Comparison of ENCODE assay signal across 10 cellular contexts in genomic region chr4:1337376-1337831, GRCh38. TPM values are rescaled to one million over a fixed set of nuclear protein-coding genes. Genes with fewer than 3 reads are reported as not detected.
A peak's percentile ranks its signal among the peaks of the same experiment; 100 is the strongest.
DNase-seq lines count a peak whose midpoint lies in the region; ATAC-seq and TF ChIP-seq lines count a peak whose summit lies in the region.
"Had no signal": no experiment of that assay in that cellular context is flagged by ENCODE, and none has a peak within 500 bp of the region (broad histone marks: within the 10 kb centered on the region; RNA-seq: fewer than 3 reads in every experiment).

No MANE protein-coding gene starts in this region.

- WGBS in neuronal stem cell (ENCODE audit: extremely low coverage in 2 of 2, insufficient read length in 2 of 2, insufficient replicate concordance in 1 of 2), 2 donors = no CpG with 5 or more reads among the region's 11 CpGs
- WGBS in thyroid gland, 2 donors = 81 to 86% methylated on average over 11 of the region's 11 CpGs

- H3K18ac ChIP-seq in neuronal stem cell (ENCODE audit: low read length) = no peak overlapping the region

- H2BK120ac ChIP-seq in neuronal stem cell (ENCODE audit: low read depth, low read length) = no peak overlapping the region

- H3K4me2 ChIP-seq in neuronal stem cell (ENCODE audit: insufficient read depth, low read length, poor library complexity, severe bottlenecking) = no peak overlapping the region

- H4K91ac ChIP-seq in neuronal stem cell (ENCODE audit: low read depth, low read length, poor library complexity) = no peak overlapping the region

- no peak overlapping the region for H2AK5ac ChIP-seq in neuronal stem cell (ENCODE audit: low read depth, low read length)

- H3K27me3 Mint-ChIP-seq in activated naive CD8-positive, alpha-beta T cell = no peaks in the 10 kb centered on the region

- TF ChIP-seq CTCF in Peyer's patch (IDR thresholded peaks at IDR 0.05) = no peak
- TF ChIP-seq CTCF in thyroid gland (IDR thresholded peaks at IDR 0.05) = no peak

- peaks cover 7% of the 10 kb centered on the region for H3K79me1 ChIP-seq in neuronal stem cell (ENCODE audit: low read depth, low read length)

- ATAC-seq in left lobe of liver (no peak), GM19395 (IDR thresholded peaks at IDR 0.05; ENCODE audit: unreplicated experiment) (no peak)
- ATAC-seq: gastroesophageal sphincter had no signal

- no peak overlapping the region for H3K4me3 ChIP-seq in Peyer's patch
- no peak overlapping the region for H3K4me3 ChIP-seq in neuronal stem cell (ENCODE audit: low read length in 2 of 2)
- no peak overlapping the region for H3K4me3 ChIP-seq in thyroid gland (replicated peaks in 1 of 3)
- H3K4me3 ChIP-seq: gastroesophageal sphincter had no signal

- peak overlapping the region; percentile 57 for H3K23ac ChIP-seq in neuronal stem cell (ENCODE audit: low read depth, low read length, poor library complexity)

- H3K27me3 ChIP-seq in Peyer's patch (no peaks in the 10 kb centered on the region), neuronal stem cell (ENCODE audit: control insufficient read depth in 3 of 3, insufficient read depth in 3 of 3, low read depth in 1 of 3, low read length in 3 of 3) (no peaks in the 10 kb centered on the region), thyroid gland (no peaks in the 10 kb centered on the region)
- H3K27me3 ChIP-seq: gastroesophageal sphincter had no signal

- peak; percentile 84 for DNase-seq in 8988T
- DNase-seq in Peyer's patch = peak in 2 of 3 donors; percentile 72 to 81
- no peak for DNase-seq in neuronal stem cell (ENCODE audit: low spot score)
- no peak for DNase-seq in head of caudate nucleus
- DNase-seq in left lobe of liver (ENCODE audit: low spot score) = no peak
- no peak for DNase-seq in thyroid gland

- H2AFZ ChIP-seq in neuronal stem cell (ENCODE audit: low read length) = no peak overlapping the region

- no peak overlapping the region for H3K4me3 Mint-ChIP-seq in activated naive CD8-positive, alpha-beta T cell

- no peak overlapping the region for H3K14ac ChIP-seq in neuronal stem cell (ENCODE audit: low read length)

- H3K4me1 ChIP-seq in Peyer's patch = no peaks in the 10 kb centered on the region
- no peaks in the 10 kb centered on the region for H3K4me1 ChIP-seq in neuronal stem cell (ENCODE audit: control insufficient read depth in 2 of 2, insufficient read depth in 1 of 2, low read depth in 1 of 2, low read length in 2 of 2)
- H3K4me1 ChIP-seq in thyroid gland = no peaks in the 10 kb centered on the region
- H3K4me1 ChIP-seq: gastroesophageal sphincter had no signal

- no peaks in the 10 kb centered on the region for H3K9me3 Mint-ChIP-seq in activated naive CD8-positive, alpha-beta T cell (ENCODE audit: low read depth)

- no peak overlapping the region for H3K9ac ChIP-seq in neuronal stem cell (ENCODE audit: low read depth, low read length, poor library complexity)

- H4K8ac ChIP-seq in neuronal stem cell (ENCODE audit: low read depth, low read length) = no peak overlapping the region

- H3K27ac ChIP-seq in Peyer's patch (peak overlapping the region in 3 of 4 donors; percentile 60 to 75 (median 64)), neuronal stem cell (replicated peaks; ENCODE audit: low read length) (no peak overlapping the region), thyroid gland (no peak overlapping the region)
- H3K27ac ChIP-seq: C4-2B, gastroesophageal sphincter had no signal

- peak overlapping the region; percentile 87 for H3K27ac Mint-ChIP-seq in activated naive CD8-positive, alpha-beta T cell

- no peak overlapping the region for H2BK5ac ChIP-seq in neuronal stem cell (ENCODE audit: low read length)

- intact Hi-C loops in head of caudate nucleus (cut with DNase I) = no loop called here
- intact Hi-C loops in thyroid gland (cut with DNase I) = no loop called here

- H3K4ac ChIP-seq in neuronal stem cell (ENCODE audit: low read length) = no peak overlapping the region

- H3K9me3 ChIP-seq in Peyer's patch = no peaks in the 10 kb centered on the region
- peaks cover 0 to 11% of the 10 kb centered on the region in 2 donors for H3K9me3 ChIP-seq in neuronal stem cell (replicated peaks in 1 of 2; ENCODE audit: control insufficient read depth in 2 of 2, insufficient read depth in 1 of 2, low read depth in 1 of 2, low read length in 2 of 2)
- H3K9me3 ChIP-seq in thyroid gland = no peaks in the 10 kb centered on the region
- H3K9me3 ChIP-seq: gastroesophageal sphincter had no signal

- no peak overlapping the region for H2BK15ac ChIP-seq in neuronal stem cell (ENCODE audit: low read length)

- peaks cover 13% of the 10 kb centered on the region for H3K36me3 Mint-ChIP-seq in activated naive CD8-positive, alpha-beta T cell

- no peak overlapping the region for H2BK12ac ChIP-seq in neuronal stem cell (ENCODE audit: low read length)

- peaks cover 28% of the 10 kb centered on the region for H3K4me1 Mint-ChIP-seq in activated naive CD8-positive, alpha-beta T cell (ENCODE audit: low read depth)

- TF ChIP-seq POLR2A in Peyer's patch (IDR thresholded peaks at IDR 0.05) (no peak), thyroid gland (IDR thresholded peaks at IDR 0.05) (no peak)

- peaks cover 0 to 84% (median 0%) of the 10 kb centered on the region in 3 donors for H3K36me3 ChIP-seq in Peyer's patch
- peaks cover 59 to 80% of the 10 kb centered on the region in 2 donors for H3K36me3 ChIP-seq in neuronal stem cell (replicated peaks in 1 of 2; ENCODE audit: control insufficient read depth in 2 of 2, insufficient read depth in 2 of 2, low read length in 2 of 2)
- H3K36me3 ChIP-seq in thyroid gland = peaks cover 41 to 61% of the 10 kb centered on the region in 2 donors

RNA-seq across cellular contexts. Expression of gene UVSSA, which starts 9.6 kb away (rescaled TPM):
- total RNA-seq in Peyer's patch (100 to 1,000 TPM in 1 of 4 donors, 10 to 100 TPM in 3; 42.2 to 118 (median 77.7) TPM), left lobe of liver (18.6 TPM), thyroid gland (10 to 100 TPM; 16.7 to 38.7 (median 27.7) TPM)
- 8.6 TPM for polyA plus RNA-seq in neuronal stem cell (2013, experiment 1 of 2)
- 8.7 TPM for polyA plus RNA-seq in neuronal stem cell (2013, experiment 2 of 2)

RNA-seq across cellular contexts. Expression of gene MAEA, which starts 47.7 kb away (rescaled TPM):
- total RNA-seq in Peyer's patch (100 to 1,000 TPM; 112 to 200 (median 143) TPM), left lobe of liver (33.3 TPM), thyroid gland (10 to 100 TPM; 85.3 to 99.5 (median 87.3) TPM)
- polyA plus RNA-seq in neuronal stem cell (2013, experiment 1 of 2) = 38.4 TPM
- polyA plus RNA-seq in neuronal stem cell (2013, experiment 2 of 2) = 37.0 TPM

Comparison
In these comparisons a context has a peak if more than half of its experiments do, and no peak if none do; other contexts are left out.
1. DNase-seq: peak in 8988T (single experiment) and Peyer's patch (2 of 3); none in neuronal stem cell (single experiment), head of caudate nucleus (0 of 42), left lobe of liver (single experiment) and thyroid gland (0 of 2).
2. H3K27ac ChIP-seq: peak in Peyer's patch (3 of 4); none in neuronal stem cell (single experiment) and thyroid gland (0 of 3).